In the genomic region with DNA sequence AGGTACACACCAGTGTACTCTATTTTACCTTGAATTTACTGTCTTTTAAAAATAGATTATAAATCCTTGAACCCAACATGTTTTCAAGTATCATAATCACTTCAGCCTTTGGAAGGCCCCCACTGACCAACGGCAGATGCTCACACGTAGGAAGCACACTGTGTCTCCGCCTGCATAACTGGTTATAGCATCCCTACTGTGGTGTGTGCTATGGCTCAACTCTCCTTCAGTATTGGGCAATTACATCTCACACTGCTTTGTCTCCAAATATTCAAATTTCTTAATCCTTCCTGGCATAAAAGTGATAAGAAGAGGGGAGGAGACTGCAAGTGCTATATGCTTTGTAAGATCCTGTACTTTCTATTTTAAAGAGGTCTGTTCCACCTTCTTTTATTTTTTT, we compare ENCODE assay signal across 18 cellular contexts.
"Had no signal": no experiment of that assay in that cellular context is flagged by ENCODE, and none has a peak within 500 bp of the region (broad histone marks: within the 10 kb centered on the region; RNA-seq: fewer than 3 reads in every experiment).

No MANE protein-coding gene starts in this region.

- H3K27me3 ChIP-seq: cardiac muscle cell, esophagus squamous epithelium, testis had no signal

- H3K4me3 ChIP-seq: cardiac muscle cell, esophagus squamous epithelium, skin epidermis, testis had no signal

- H3K9me3 ChIP-seq: esophagus squamous epithelium, testis had no signal

- H3K27ac ChIP-seq: cardiac muscle cell, esophagus squamous epithelium, skin epidermis, testis, VCaP had no signal

- H3K36me3 Mint-ChIP-seq: mesothelial cell of epicardium had no signal

- H3K4me3 Mint-ChIP-seq: activated CD4-positive, alpha-beta T cell treated with anti-CD3 and anti-CD28 coated beads for 36 hours; activated CD8-positive, alpha-beta T cell treated with anti-CD3 and anti-CD28 coated beads, Interleukin-2, amount 10 ng/mL, durations not matched to agents 7 days and 5 days; activated naive CD4-positive, alpha-beta T cell treated with anti-CD3 and anti-CD28 coated beads for 36 hours; mesothelial cell of epicardium; stimulated activated naive CD8-positive, alpha-beta T cell treated with anti-CD3 and anti-CD28 coated beads, Interleukin-15, amount 100 ng/mL, for 72 hours; T-helper 2 cell treated with Interferon-gamma antibody and Interleukin-4, amounts not matched to agents 5 μg/mL and 100 μg/mL, for 36 hours had no signal

- H3K4me1 ChIP-seq: esophagus squamous epithelium had no signal

- FAIRE-seq: colon, keratinocyte had no signal

- H3K36me3 ChIP-seq: cardiac muscle cell, esophagus squamous epithelium had no signal

- ATAC-seq: activated CD4-positive, alpha-beta T cell treated with anti-CD3 and anti-CD28 coated beads for 36 hours; activated CD8-positive, alpha-beta T cell treated with anti-CD3 and anti-CD28 coated beads, Interleukin-2, amount 10 ng/mL, durations not matched to agents 7 days and 5 days; left ventricle myocardium superior; stimulated activated naive CD8-positive, alpha-beta T cell treated with anti-CD3 and anti-CD28 coated beads, Interleukin-15, amount 100 ng/mL, for 72 hours had no signal

- DNase-seq: activated CD4-positive, alpha-beta T cell treated with anti-CD3 and anti-CD28 coated beads for 36 hours; activated CD8-positive, alpha-beta memory T cell treated with anti-CD3 and anti-CD28 coated beads, Interleukin-2, amount 50 U/mL, for 48 hours; activated CD8-positive, alpha-beta T cell treated with anti-CD3 and anti-CD28 coated beads, Interleukin-2, amount 10 ng/mL, durations not matched to agents 7 days and 5 days; activated naive CD4-positive, alpha-beta T cell treated with anti-CD3 and anti-CD28 coated beads for 36 hours; esophagus squamous epithelium; foreskin melanocyte; left ventricle myocardium superior; retina; stimulated activated CD4-positive, alpha-beta T cell treated with anti-CD3 and anti-CD28 coated beads, Interleukin-4, amount 100 ng/mL, for 4 hours; stimulated activated naive CD8-positive, alpha-beta T cell treated with anti-CD3 and anti-CD28 coated beads, Interleukin-15, amount 100 ng/mL, for 72 hours; testis had no signal

- H3K4me1 Mint-ChIP-seq: activated CD4-positive, alpha-beta T cell treated with anti-CD3 and anti-CD28 coated beads for 36 hours; stimulated activated naive CD8-positive, alpha-beta T cell treated with anti-CD3 and anti-CD28 coated beads, Interleukin-15, amount 100 ng/mL, for 72 hours had no signal

- H3K27me3 Mint-ChIP-seq: stimulated activated naive CD8-positive, alpha-beta T cell treated with anti-CD3 and anti-CD28 coated beads, Interleukin-15, amount 100 ng/mL, for 72 hours had no signal

- H3K9me3 Mint-ChIP-seq: activated naive CD4-positive, alpha-beta T cell treated with anti-CD3 and anti-CD28 coated beads for 36 hours; mesothelial cell of epicardium; stimulated activated naive CD8-positive, alpha-beta T cell treated with anti-CD3 and anti-CD28 coated beads, Interleukin-15, amount 100 ng/mL, for 72 hours; T-helper 2 cell treated with Interferon-gamma antibody and Interleukin-4, amounts not matched to agents 5 μg/mL and 100 μg/mL, for 36 hours had no signal

- H3K27ac Mint-ChIP-seq: activated CD4-positive, alpha-beta T cell treated with anti-CD3 and anti-CD28 coated beads for 36 hours; activated CD8-positive, alpha-beta T cell treated with anti-CD3 and anti-CD28 coated beads, Interleukin-2, amount 10 ng/mL, durations not matched to agents 7 days and 5 days; activated naive CD4-positive, alpha-beta T cell treated with anti-CD3 and anti-CD28 coated beads for 36 hours; mesothelial cell of epicardium; stimulated activated naive CD8-positive, alpha-beta T cell treated with anti-CD3 and anti-CD28 coated beads, Interleukin-15, amount 100 ng/mL, for 72 hours; T-helper 2 cell treated with Interferon-gamma antibody and Interleukin-4, amounts not matched to agents 5 μg/mL and 100 μg/mL, for 36 hours had no signal
